In genomic region chr9:86454701-86455402, GRCh38 we compare ENCODE assay signal across 22 cellular contexts.
DNase-seq lines count a peak whose midpoint lies in the region; ATAC-seq, FAIRE-seq and TF ChIP-seq lines count a peak whose summit lies in the region.
"Had no signal": no experiment of that assay in that cellular context is flagged by ENCODE, and none has a peak within 500 bp of the region (broad histone marks: within the 10 kb centered on the region; RNA-seq: fewer than 3 reads in every experiment).

No MANE protein-coding gene starts in this region.

- H3K27me3 ChIP-seq in mammary epithelial cell (ENCODE audit: insufficient read depth, low read length) = no peaks in the 10 kb centered on the region
- H3K27me3 ChIP-seq in keratinocyte (ENCODE audit: control insufficient read depth, extremely low read depth, insufficient read depth, low read length) = no peaks in the 10 kb centered on the region
- H3K27me3 ChIP-seq: colonic mucosa, SJSA1 had no signal

- H3K79me2 ChIP-seq in mammary epithelial cell (ENCODE audit: insufficient read depth, low read length) (no peaks in the 10 kb centered on the region), keratinocyte (ENCODE audit: control insufficient read depth, insufficient read depth, low read length) (no peaks in the 10 kb centered on the region)

- no peak for ATAC-seq in GM18867 (IDR thresholded peaks at IDR 0.05; ENCODE audit: unreplicated experiment)
- ATAC-seq: K562; stimulated activated naive CD8-positive, alpha-beta T cell treated with anti-CD3 and anti-CD28 coated beads, Interleukin-15, Interleukin-2, amounts not matched to agents 100 U/mL and 50 U/mL, for 24 hours had no signal

- H3K9ac ChIP-seq in mammary epithelial cell (ENCODE audit: insufficient read depth, low read length) (no peak overlapping the region), keratinocyte (ENCODE audit: control insufficient read depth, extremely low read depth, insufficient read depth, low read length) (peak overlapping the region; percentile 25)

- H3K9me3 ChIP-seq in mammary epithelial cell (replicated peaks; ENCODE audit: insufficient read depth, low read length) (no peaks in the 10 kb centered on the region), keratinocyte (ENCODE audit: control insufficient read depth, low read depth, low read length) (no peaks in the 10 kb centered on the region)
- H3K9me3 ChIP-seq: colonic mucosa, SJSA1 had no signal

- H3K4me1 Mint-ChIP-seq in type B pancreatic cell (ENCODE audit: unreplicated experiment) = peaks cover 30% of the 10 kb centered on the region
- H3K4me1 Mint-ChIP-seq: activated CD4-positive, alpha-beta T cell treated with anti-CD3 and anti-CD28 coated beads, Interleukin-2, amount 10 ng/mL, durations not matched to agents 7 days and 5 days; activated naive CD8-positive, alpha-beta T cell treated with anti-CD3 and anti-CD28 coated beads, Interleukin-2, amount 10 ng/mL, durations not matched to agents 7 days and 5 days; CD14-positive monocyte had no signal

- H3K36me3 Mint-ChIP-seq in type B pancreatic cell = no peaks in the 10 kb centered on the region
- H3K36me3 Mint-ChIP-seq: activated naive CD8-positive, alpha-beta T cell treated with anti-CD3 and anti-CD28 coated beads, Interleukin-2, amount 10 ng/mL, durations not matched to agents 7 days and 5 days; CD14-positive monocyte had no signal

- dilution Hi-C loops in mammary epithelial cell (cut with HindIII; ENCODE audit: low sequenced_read_pairs) (no loop called here), keratinocyte (cut with MboI; ENCODE audit: extremely low pct_ligation_motif_present, low sequenced_read_pairs) (no loop called here)

- H3K27ac ChIP-seq in mammary epithelial cell (ENCODE audit: insufficient read depth, low read depth, low read length) = peak overlapping the region; percentile 5
- no peak overlapping the region for H3K27ac ChIP-seq in keratinocyte (ENCODE audit: control insufficient read depth, insufficient read depth, low read length)
- H3K27ac ChIP-seq: colonic mucosa, SJSA1 had no signal

- peaks cover 20% of the 10 kb centered on the region for H3K4me1 ChIP-seq in mammary epithelial cell (ENCODE audit: insufficient read depth, low read length)
- H3K4me1 ChIP-seq in keratinocyte (ENCODE audit: control insufficient read depth, extremely low read depth, insufficient read depth, low read length) = peaks cover 4% of the 10 kb centered on the region
- H3K4me1 ChIP-seq: colonic mucosa, SJSA1 had no signal

- 6% methylated on average over 7 of the region's 7 CpGs for WGBS in mammary epithelial cell (ENCODE audit: low coverage, missing lambda C conversion rate)

- H3K4me3 ChIP-seq in mammary epithelial cell (replicated peaks in 1 of 3; ENCODE audit: insufficient read depth in 1 of 3, low read depth in 2 of 3, low read length in 3 of 3) = peak overlapping the region in 1 of 3 experiments; percentile 2
- peak overlapping the region in 2 of 3 experiments; percentile 8 to 47 for H3K4me3 ChIP-seq in keratinocyte (ENCODE audit: control insufficient read depth in 2 of 3, extremely low read depth in 1 of 3, insufficient read depth in 2 of 3, low read depth in 1 of 3, low read length in 3 of 3)
- H3K4me3 ChIP-seq: colonic mucosa, K562, lung, SJSA1 had no signal

- DNase-seq in LHCN-M2 (ENCODE audit: low read depth) (peak; percentile 33), mammary epithelial cell (peak; percentile 9), keratinocyte (ENCODE audit: low read depth, low spot score) (no peak), type B pancreatic cell (ENCODE audit: extremely low spot score, unreplicated experiment) (no peak), NCI-H526 treated with DMSO at 0.1 percent for 48 hours (lab: John Stamatoyannopoulos, UW) (no peak), germinal center (ENCODE audit: low spot score) (no peak)
- DNase-seq in stimulated activated CD4-positive, alpha-beta T cell treated with anti-CD3 and anti-CD28 coated beads, Interleukin-15, amount 100 ng/mL, for 24 hours = no peak
- DNase-seq: activated CD4-positive, alpha-beta T cell treated with anti-CD3 and anti-CD28 coated beads, Interleukin-2, amount 10 ng/mL, durations not matched to agents 7 days and 5 days; activated naive CD8-positive, alpha-beta T cell treated with anti-CD3 and anti-CD28 coated beads, Interleukin-2, amount 10 ng/mL, durations not matched to agents 7 days and 5 days; activated T-cell treated with anti-CD3 and anti-CD28 coated beads for 4 hours; colonic mucosa; DND-41; NCI-H1417 treated with DMSO at 0.1 percent for 48 hours; NCI-H226; small intestine; stimulated activated naive CD8-positive, alpha-beta T cell treated with anti-CD3 and anti-CD28 coated beads, Interleukin-15, Interleukin-2, amounts not matched to agents 100 U/mL and 50 U/mL, for 24 hours had no signal

- no peaks in the 10 kb centered on the region for H3K36me3 ChIP-seq in mammary epithelial cell (ENCODE audit: insufficient read depth, low read length)
- H3K36me3 ChIP-seq in keratinocyte (ENCODE audit: control insufficient read depth in 2 of 2, extremely low read depth in 1 of 2, insufficient read depth in 2 of 2, low read length in 2 of 2) = no peaks in the 10 kb centered on the region
- H3K36me3 ChIP-seq: colonic mucosa, SJSA1 had no signal

- H3K4me3 Mint-ChIP-seq in type B pancreatic cell = peak overlapping the region; percentile 67
- H3K4me3 Mint-ChIP-seq: activated CD4-positive, alpha-beta T cell treated with anti-CD3 and anti-CD28 coated beads, Interleukin-2, amount 10 ng/mL, durations not matched to agents 7 days and 5 days; activated naive CD8-positive, alpha-beta T cell treated with anti-CD3 and anti-CD28 coated beads, Interleukin-2, amount 10 ng/mL, durations not matched to agents 7 days and 5 days; CD14-positive monocyte; neural crest cell had no signal

- no TSS peak for BruUV-seq in mammary epithelial cell (replicated peaks; lab: Mats Ljungman, UMichigan)

- TF ChIP-seq CTCF in mammary epithelial cell (conservative IDR thresholded peaks at IDR 0.05 in 1 of 2, IDR thresholded peaks at IDR 0.05 in 1 of 2; ENCODE audit: extremely low read depth in 1 of 2, insufficient read depth in 1 of 2, low read depth in 1 of 2, low read length in 2 of 2) = no peak
- TF ChIP-seq CTCF in keratinocyte (optimal IDR thresholded peaks at IDR 0.05 in 1 of 3, IDR thresholded peaks at IDR 0.05 in 1 of 3, conservative IDR thresholded peaks at IDR 0.05 in 1 of 3; ENCODE audit: extremely low read depth in 1 of 3, insufficient read depth in 2 of 3, low read length in 3 of 3) = no peak
- TF ChIP-seq CTCF in type B pancreatic cell (conservative IDR thresholded peaks at IDR 0.05) = no peak

- H4K20me1 ChIP-seq in mammary epithelial cell (ENCODE audit: insufficient read depth, low read length) (no peaks in the 10 kb centered on the region), keratinocyte (ENCODE audit: control insufficient read depth, extremely low read depth, insufficient read depth, low read length) (no peaks in the 10 kb centered on the region)

- no peaks in the 10 kb centered on the region for H3K9me1 ChIP-seq in keratinocyte (ENCODE audit: control insufficient read depth, extremely low read depth, insufficient read depth, low read length)

- H3K27me3 Mint-ChIP-seq in type B pancreatic cell = no peaks in the 10 kb centered on the region

- peaks cover 4% of the 10 kb centered on the region for H3K9me3 Mint-ChIP-seq in type B pancreatic cell
- H3K9me3 Mint-ChIP-seq: activated CD4-positive, alpha-beta T cell treated with anti-CD3 and anti-CD28 coated beads, Interleukin-2, amount 10 ng/mL, durations not matched to agents 7 days and 5 days; activated naive CD8-positive, alpha-beta T cell treated with anti-CD3 and anti-CD28 coated beads, Interleukin-2, amount 10 ng/mL, durations not matched to agents 7 days and 5 days; neural crest cell had no signal

- H2AFZ ChIP-seq in mammary epithelial cell (ENCODE audit: low read depth, low read length) (peak overlapping the region; percentile 84), keratinocyte (ENCODE audit: control insufficient read depth, low read length) (peak overlapping the region; percentile 78)

- in situ Hi-C loops in mammary epithelial cell (cut with MboI; ENCODE audit: low sequenced_read_pairs in 2 of 2) = no loop called here

- H3K27ac Mint-ChIP-seq in type B pancreatic cell = peak overlapping the region; percentile 66
- H3K27ac Mint-ChIP-seq: activated CD4-positive, alpha-beta T cell treated with anti-CD3 and anti-CD28 coated beads, Interleukin-2, amount 10 ng/mL, durations not matched to agents 7 days and 5 days; activated naive CD8-positive, alpha-beta T cell treated with anti-CD3 and anti-CD28 coated beads, Interleukin-2, amount 10 ng/mL, durations not matched to agents 7 days and 5 days; CD14-positive monocyte had no signal

- intact Hi-C loops in mammary epithelial cell (cut with micrococcal nuclease) = no loop called here

- H3K4me2 ChIP-seq in mammary epithelial cell (ENCODE audit: insufficient read depth, low read depth, low read length) = peak overlapping the region; percentile 75
- peak overlapping the region; percentile 73 for H3K4me2 ChIP-seq in keratinocyte (ENCODE audit: control insufficient read depth, extremely low read depth, insufficient read depth, low read depth, low read length)

- no peak for FAIRE-seq in keratinocyte (lab: Jason Lieb, UNC)
- FAIRE-seq: K562, small intestine had no signal

- CTCF ChIA-PET in mammary epithelial cell (lab: Charles Lee; ENCODE audit: low non-redundant PET) = no interaction called here

Comparison
In these comparisons a context has a peak if more than half of its experiments do, and no peak if none do; other contexts are left out.
1. DNase-seq: peak in LHCN-M2 (single experiment) and mammary epithelial cell (single experiment); none in keratinocyte (single experiment), type B pancreatic cell (single experiment), NCI-H526 treated with DMSO at 0.1 percent for 48 hours (single experiment), stimulated activated CD4-positive, alpha-beta T cell treated with anti-CD3 and anti-CD28 coated beads, Interleukin-15, amount 100 ng/mL, for 24 hours (single experiment) and germinal center (single experiment).